ENCODE assay signal across 16 cellular contexts in the genomic region with DNA sequence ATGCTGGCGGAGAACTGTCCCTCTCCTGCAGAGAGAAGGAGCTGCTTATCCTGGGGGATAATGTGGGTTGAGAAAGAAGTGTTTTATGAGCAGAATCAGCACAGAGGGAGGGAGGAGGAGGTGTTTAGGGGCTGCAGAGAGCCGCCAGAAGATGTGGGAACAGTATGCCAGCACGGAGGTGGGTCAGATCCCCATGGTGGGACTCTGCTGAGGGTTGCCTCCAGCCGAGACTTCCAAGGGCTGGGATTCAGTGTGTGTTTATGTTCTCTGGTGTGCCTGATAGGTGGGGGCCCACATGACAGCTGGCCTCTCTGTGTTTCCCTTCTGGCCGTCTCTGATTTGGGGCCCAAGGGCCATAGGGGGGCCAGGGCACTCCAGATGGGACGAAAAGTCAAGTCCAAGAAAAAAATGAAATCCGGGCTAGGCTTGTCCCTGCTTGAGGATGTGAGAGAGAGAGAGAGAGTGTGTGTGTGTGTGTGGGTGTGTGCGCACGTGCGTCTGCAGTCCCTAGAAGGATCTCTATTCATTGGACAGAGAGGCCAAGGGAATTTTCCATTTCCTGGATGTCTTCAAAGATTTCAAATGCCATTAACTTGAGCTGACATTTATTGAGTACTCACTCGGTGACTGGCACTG. TPM values are rescaled to one million over a fixed set of nuclear protein-coding genes. Genes with fewer than 3 reads are reported as not detected.
DNase-seq lines count a peak whose midpoint lies in the region; ATAC-seq and TF ChIP-seq lines count a peak whose summit lies in the region.
"Had no signal": no experiment of that assay in that cellular context is flagged by ENCODE, and none has a peak within 500 bp of the region (broad histone marks: within the 10 kb centered on the region; RNA-seq: fewer than 3 reads in every experiment).

No MANE protein-coding gene starts in this region.

- H3K4me1 Mint-ChIP-seq in natural killer cell treated with Interleukin-12 subunit alpha and Interleukin-12 subunit beta and Interleukin-15 and Interleukin-18, amount 100 ng/mL, for 72 hours (ENCODE audit: low read depth in 2 of 2) = peaks cover 75 to 87% of the 10 kb centered on the region in 2 donors
- H3K4me1 Mint-ChIP-seq in natural killer cell (peaks cover 78 to 82% of the 10 kb centered on the region in 2 donors), T-cell (peaks cover 91 to 94% (median 91%) of the 10 kb centered on the region in 3 donors)

- H3K4me3 Mint-ChIP-seq in natural killer cell treated with Interleukin-12 subunit alpha and Interleukin-12 subunit beta and Interleukin-15 and Interleukin-18, amount 100 ng/mL, for 72 hours = peak overlapping the region; percentile 76
- H3K4me3 Mint-ChIP-seq in natural killer cell = no peak overlapping the region
- no peak overlapping the region for H3K4me3 Mint-ChIP-seq in T-cell
- H3K4me3 Mint-ChIP-seq: brain had no signal

- CTCF ChIA-PET in T-cell (lab: Charles Lee) = interaction anchor here (0.6 to 1.1 kb wide), 3 partner anchors 11 to 160 kb away, joined by 3 to 4 read pairs (median 3); no protein-coding TSS in a partner anchor

- POLR2A ChIA-PET in T-cell (lab: Charles Lee) = interaction anchor here in 1 of 2 donors (0.6 kb wide), 1 partner anchor 40 kb away, joined by 3 read pairs; no protein-coding TSS in a partner anchor

- intact Hi-C loops in natural killer cell (cut with micrococcal nuclease) = no loop called here

- ATAC-seq in natural killer cell treated with Interleukin-12 subunit alpha and Interleukin-12 subunit beta and Interleukin-15 and Interleukin-18, amount 100 ng/mL, for 72 hours = no peak
- ATAC-seq in natural killer cell = no peak
- ATAC-seq in T-cell (replicated peaks in 1 of 4) = no peak
- no peak for ATAC-seq in HG02763 (IDR thresholded peaks at IDR 0.05; ENCODE audit: unreplicated experiment)
- ATAC-seq: activated T-cell treated with anti-CD3 and anti-CD28 coated beads, Interleukin-2, amount 50 U/mL, for 72 hours had no signal

- H3K27ac Mint-ChIP-seq in natural killer cell treated with Interleukin-12 subunit alpha and Interleukin-12 subunit beta and Interleukin-15 and Interleukin-18, amount 100 ng/mL, for 72 hours = peak overlapping the region; percentile 62 to 81
- no peak overlapping the region for H3K27ac Mint-ChIP-seq in natural killer cell
- peak overlapping the region; percentile 9 to 84 for H3K27ac Mint-ChIP-seq in T-cell
- H3K27ac Mint-ChIP-seq: activated T-cell treated with anti-CD3 and anti-CD28 coated beads, Interleukin-2, amount 50 U/mL, for 72 hours; progenitor cell of endocrine pancreas had no signal

- no peak for DNase-seq in natural killer cell treated with Interleukin-12 subunit alpha and Interleukin-12 subunit beta and Interleukin-15 and Interleukin-18, amount 100 ng/mL, for 72 hours (ENCODE audit: low spot score)
- DNase-seq in natural killer cell = no peak
- DNase-seq in T-cell = no peak
- peak; percentile 31 for DNase-seq in left kidney (ENCODE audit: low read depth, low spot score)
- DNase-seq in NOMO-1 treated with DMSO at 0.1 percent for 48 hours (lab: John Stamatoyannopoulos, UW; ENCODE audit: unreplicated experiment) = no peak
- no peak for DNase-seq in DMS153 treated with DMSO at 0.1 percent for 48 hours (lab: John Stamatoyannopoulos, UW; ENCODE audit: unreplicated experiment)
- no peak for DNase-seq in NCI-H1105 treated with DMSO at 0.1 percent for 48 hours (lab: John Stamatoyannopoulos, UW)
- DNase-seq: activated T-cell treated with anti-CD3 and anti-CD28 coated beads, Interleukin-2, amount 50 U/mL, for 72 hours; effector memory CD4-positive, alpha-beta T cell; midbrain; NCI-H2171; SK-N-SH had no signal

- TF ChIP-seq CTCF in natural killer cell (IDR thresholded peaks at IDR 0.05) = no peak

- H3K9me3 Mint-ChIP-seq in natural killer cell treated with Interleukin-12 subunit alpha and Interleukin-12 subunit beta and Interleukin-15 and Interleukin-18, amount 100 ng/mL, for 72 hours = peaks cover 7% of the 10 kb centered on the region
- no peaks in the 10 kb centered on the region for H3K9me3 Mint-ChIP-seq in natural killer cell
- no peaks in the 10 kb centered on the region for H3K9me3 Mint-ChIP-seq in T-cell

- no peaks in the 10 kb centered on the region for H3K27me3 Mint-ChIP-seq in natural killer cell treated with Interleukin-12 subunit alpha and Interleukin-12 subunit beta and Interleukin-15 and Interleukin-18, amount 100 ng/mL, for 72 hours
- H3K27me3 Mint-ChIP-seq in natural killer cell (ENCODE audit: low read depth in 2 of 2) (no peaks in the 10 kb centered on the region), T-cell (no peaks in the 10 kb centered on the region)

- H3K36me3 Mint-ChIP-seq in natural killer cell treated with Interleukin-12 subunit alpha and Interleukin-12 subunit beta and Interleukin-15 and Interleukin-18, amount 100 ng/mL, for 72 hours = peaks cover 30% of the 10 kb centered on the region
- H3K36me3 Mint-ChIP-seq in natural killer cell (no peaks in the 10 kb centered on the region), T-cell (peaks cover 9% of the 10 kb centered on the region)
- H3K36me3 Mint-ChIP-seq: brain had no signal

RNA-seq across cellular contexts. Expression of a gene that starts 21.6 kb away (rescaled TPM):
- total RNA-seq in natural killer cell treated with Interleukin-12 subunit alpha and Interleukin-12 subunit beta and Interleukin-15 and Interleukin-18, amount 100 ng/mL, for 72 hours = 100 to 1,000 TPM; 193 to 273 TPM
- total RNA-seq in natural killer cell (100 to 1,000 TPM; 182 to 222 (median 183) TPM), T-cell (100 to 1,000 TPM in 4 of 5 donors, 10 to 100 TPM in 1; 84.7 to 114 (median 105) TPM)
- total RNA-seq: fibroblast of villous mesenchyme had no signal

Comparison
In these comparisons a context has a peak if more than half of its experiments do, and no peak if none do; other contexts are left out.
1. H3K27ac Mint-ChIP-seq: peak in natural killer cell treated with Interleukin-12 subunit alpha and Interleukin-12 subunit beta and Interleukin-15 and Interleukin-18, amount 100 ng/mL, for 72 hours (2 of 2) and T-cell (2 of 2); none in natural killer cell (0 of 2).